21 cellular contexts compared by ENCODE assay signal in genomic region chr4:172352351-172352750, GRCh38.
"Had no signal": no experiment of that assay in that cellular context is flagged by ENCODE, and none has a peak within 500 bp of the region (broad histone marks: within the 10 kb centered on the region; RNA-seq: fewer than 3 reads in every experiment).

No MANE protein-coding gene starts in this region.

- H3K36me3 Mint-ChIP-seq: naive thymus-derived CD8-positive, alpha-beta T cell; stimulated activated naive B cell treated with anti-CD40 and anti-IgM and Interleukin-4, amounts not matched to agents 10 μg/mL and 1 μg/mL and 100 μg/mL, for 72 hours had no signal

- H3K27ac Mint-ChIP-seq: endodermal cell; naive thymus-derived CD8-positive, alpha-beta T cell; stimulated activated naive B cell treated with anti-CD40 and anti-IgM and Interleukin-4, amounts not matched to agents 10 μg/mL and 1 μg/mL and 100 μg/mL, for 72 hours; stimulated activated naive CD8-positive, alpha-beta T cell treated with anti-CD3 and anti-CD28 coated beads, Interleukin-15, amount 100 ng/mL, for 72 hours had no signal

- H3K9me3 ChIP-seq: colonic mucosa, gastrocnemius medialis, mucosa of descending colon, neutrophil, psoas muscle, testis, tibial nerve had no signal

- H3K27me3 Mint-ChIP-seq: naive thymus-derived CD8-positive, alpha-beta T cell; stimulated activated naive B cell treated with anti-CD40 and anti-IgM and Interleukin-4, amounts not matched to agents 10 μg/mL and 1 μg/mL and 100 μg/mL, for 72 hours; stimulated activated naive CD8-positive, alpha-beta T cell treated with anti-CD3 and anti-CD28 coated beads, Interleukin-15, amount 100 ng/mL, for 72 hours had no signal

- H3K4me3 ChIP-seq: colonic mucosa, gastrocnemius medialis, heart right ventricle, mucosa of descending colon, psoas muscle, testis, tibial nerve had no signal

- H3K4me1 Mint-ChIP-seq: naive thymus-derived CD8-positive, alpha-beta T cell; stimulated activated naive B cell treated with anti-CD40 and anti-IgM and Interleukin-4, amounts not matched to agents 10 μg/mL and 1 μg/mL and 100 μg/mL, for 72 hours; stimulated activated naive CD8-positive, alpha-beta T cell treated with anti-CD3 and anti-CD28 coated beads, Interleukin-15, amount 100 ng/mL, for 72 hours had no signal

- H3K27me3 ChIP-seq: colonic mucosa, gastrocnemius medialis, heart right ventricle, neutrophil, testis, tibial nerve had no signal

- H3K9me3 Mint-ChIP-seq: endodermal cell; stimulated activated naive B cell treated with anti-CD40 and anti-IgM and Interleukin-4, amounts not matched to agents 10 μg/mL and 1 μg/mL and 100 μg/mL, for 72 hours; stimulated activated naive CD8-positive, alpha-beta T cell treated with anti-CD3 and anti-CD28 coated beads, Interleukin-15, amount 100 ng/mL, for 72 hours had no signal

- ATAC-seq: gastrocnemius medialis; heart right ventricle; mucosa of descending colon; naive thymus-derived CD8-positive, alpha-beta T cell; psoas muscle; sciatic nerve; stimulated activated naive B cell treated with anti-CD40 and anti-IgM and Interleukin-4, amounts not matched to agents 10 μg/mL and 1 μg/mL and 100 μg/mL, for 72 hours; stimulated activated naive CD8-positive, alpha-beta T cell treated with anti-CD3 and anti-CD28 coated beads, Interleukin-15, amount 100 ng/mL, for 72 hours had no signal

- H3K27ac ChIP-seq: colonic mucosa, gastrocnemius medialis, heart right ventricle, neutrophil, psoas muscle, testis, tibial nerve had no signal

- H3K4me1 ChIP-seq: colonic mucosa, gastrocnemius medialis, heart right ventricle, psoas muscle, testis, tibial nerve had no signal

- DNase-seq: colonic mucosa; dermis blood vessel endothelial cell; endodermal cell; erythroblast; gastrocnemius medialis; heart right ventricle; hypothalamus; kidney glomerular epithelial cell; mammary epithelial cell; mucosa of descending colon; naive thymus-derived CD8-positive, alpha-beta T cell; psoas muscle; retina; stimulated activated CD4-positive, alpha-beta T cell treated with anti-CD3 and anti-CD28 coated beads, Interleukin-2, amount 100 ng/mL, for 24 hours; stimulated activated CD4-positive, alpha-beta T cell treated with anti-CD3 and anti-CD28 coated beads, Interleukin-4, amount 100 ng/mL, for 4 hours; stimulated activated naive B cell treated with anti-CD40 and anti-IgM and Interleukin-4, amounts not matched to agents 10 μg/mL and 1 μg/mL and 100 μg/mL, for 72 hours; stimulated activated naive CD8-positive, alpha-beta T cell treated with anti-CD3 and anti-CD28 coated beads, Interleukin-15, amount 100 ng/mL, for 72 hours; testis had no signal

- H3K4me3 Mint-ChIP-seq: endodermal cell; naive thymus-derived CD8-positive, alpha-beta T cell; stimulated activated naive B cell treated with anti-CD40 and anti-IgM and Interleukin-4, amounts not matched to agents 10 μg/mL and 1 μg/mL and 100 μg/mL, for 72 hours; stimulated activated naive CD8-positive, alpha-beta T cell treated with anti-CD3 and anti-CD28 coated beads, Interleukin-15, amount 100 ng/mL, for 72 hours had no signal
